ENCODE assay signal across 8 cellular contexts in genomic region chr5:76717222-76718083, GRCh38. TPM values are rescaled to one million over a fixed set of nuclear protein-coding genes. Genes with fewer than 3 reads are reported as not detected.
DNase-seq lines count a peak whose midpoint lies in the region; ATAC-seq lines count a peak whose summit lies in the region.

No MANE protein-coding gene starts in this region.

- DNase-seq in T-helper 2 cell treated with Interferon-gamma antibody and Interleukin-4, amounts not matched to agents 5 μg/mL and 100 μg/mL, for 36 hours (ENCODE audit: low spot score) = no peak
- DNase-seq in T-helper 2 cell (no peak), immature natural killer cell (no peak), NCI-H2081 (lab: John Stamatoyannopoulos, UW) (no peak), cortex of kidney (lab: John Stamatoyannopoulos, UW) (no peak)
- DNase-seq in activated T-helper 2 cell treated with anti-CD3 and anti-CD28 coated beads, Interferon-gamma antibody, Interleukin-2, Interleukin-4, amounts not matched to agents 10 μg/mL and 5 μg/mL and 100 μg/mL, durations not matched to agents 14 hours and 24 hours and 36 hours (ENCODE audit: low spot score) = no peak
- DNase-seq in stimulated activated naive CD8-positive, alpha-beta T cell treated with anti-CD3 and anti-CD28 coated beads, Interleukin-15, amount 100 ng/mL, for 72 hours = no peak
- no peak for DNase-seq in activated effector memory CD4-positive, alpha-beta T cell treated with anti-CD3 and anti-CD28 coated beads, Interleukin-2, amount 50 U/mL, for 16 hours

- peaks cover 19% of the 10 kb centered on the region for H3K4me1 Mint-ChIP-seq in T-helper 2 cell treated with Interferon-gamma antibody and Interleukin-4, amounts not matched to agents 5 μg/mL and 100 μg/mL, for 36 hours (ENCODE audit: low read depth)
- peaks cover 30% of the 10 kb centered on the region for H3K4me1 Mint-ChIP-seq in activated T-helper 2 cell treated with anti-CD3 and anti-CD28 coated beads, Interferon-gamma antibody, Interleukin-2, Interleukin-4, amounts not matched to agents 10 μg/mL and 5 μg/mL and 100 μg/mL, durations not matched to agents 14 hours and 24 hours and 36 hours (ENCODE audit: low read depth)
- H3K4me1 Mint-ChIP-seq in immature natural killer cell = peaks cover 66 to 75% of the 10 kb centered on the region in 2 donors
- peaks cover 42% of the 10 kb centered on the region for H3K4me1 Mint-ChIP-seq in stimulated activated naive CD8-positive, alpha-beta T cell treated with anti-CD3 and anti-CD28 coated beads, Interleukin-15, amount 100 ng/mL, for 72 hours

- ATAC-seq in stimulated activated naive CD8-positive, alpha-beta T cell treated with anti-CD3 and anti-CD28 coated beads, Interleukin-15, amount 100 ng/mL, for 72 hours = no peak

- H3K9me3 Mint-ChIP-seq in T-helper 2 cell treated with Interferon-gamma antibody and Interleukin-4, amounts not matched to agents 5 μg/mL and 100 μg/mL, for 36 hours = no peaks in the 10 kb centered on the region
- H3K9me3 Mint-ChIP-seq in activated T-helper 2 cell treated with anti-CD3 and anti-CD28 coated beads, Interferon-gamma antibody, Interleukin-2, Interleukin-4, amounts not matched to agents 10 μg/mL and 5 μg/mL and 100 μg/mL, durations not matched to agents 14 hours and 24 hours and 36 hours = no peaks in the 10 kb centered on the region
- no peaks in the 10 kb centered on the region for H3K9me3 Mint-ChIP-seq in immature natural killer cell
- no peaks in the 10 kb centered on the region for H3K9me3 Mint-ChIP-seq in stimulated activated naive CD8-positive, alpha-beta T cell treated with anti-CD3 and anti-CD28 coated beads, Interleukin-15, amount 100 ng/mL, for 72 hours

- intact Hi-C loops in activated T-helper 2 cell treated with anti-CD3 and anti-CD28 coated beads, Interferon-gamma antibody, Interleukin-2, Interleukin-4, amounts not matched to agents 10 μg/mL and 5 μg/mL and 100 μg/mL, durations not matched to agents 14 hours and 24 hours and 36 hours (cut with micrococcal nuclease) = loop anchor here (5.0 kb wide), 1 partner anchor 115 kb away; no protein-coding TSS in a partner anchor

- peaks cover 28% of the 10 kb centered on the region for H3K27me3 Mint-ChIP-seq in T-helper 2 cell treated with Interferon-gamma antibody and Interleukin-4, amounts not matched to agents 5 μg/mL and 100 μg/mL, for 36 hours (ENCODE audit: low read depth)
- peaks cover 25% of the 10 kb centered on the region for H3K27me3 Mint-ChIP-seq in activated T-helper 2 cell treated with anti-CD3 and anti-CD28 coated beads, Interferon-gamma antibody, Interleukin-2, Interleukin-4, amounts not matched to agents 10 μg/mL and 5 μg/mL and 100 μg/mL, durations not matched to agents 14 hours and 24 hours and 36 hours (ENCODE audit: low read depth)
- H3K27me3 Mint-ChIP-seq in immature natural killer cell (ENCODE audit: low read depth in 3 of 3) = peaks cover 2 to 12% (median 7%) of the 10 kb centered on the region in 3 donors
- peaks cover 61% of the 10 kb centered on the region for H3K27me3 Mint-ChIP-seq in stimulated activated naive CD8-positive, alpha-beta T cell treated with anti-CD3 and anti-CD28 coated beads, Interleukin-15, amount 100 ng/mL, for 72 hours

- H3K36me3 Mint-ChIP-seq in T-helper 2 cell treated with Interferon-gamma antibody and Interleukin-4, amounts not matched to agents 5 μg/mL and 100 μg/mL, for 36 hours (ENCODE audit: low read depth) = peaks cover 2% of the 10 kb centered on the region
- peaks cover 3% of the 10 kb centered on the region for H3K36me3 Mint-ChIP-seq in activated T-helper 2 cell treated with anti-CD3 and anti-CD28 coated beads, Interferon-gamma antibody, Interleukin-2, Interleukin-4, amounts not matched to agents 10 μg/mL and 5 μg/mL and 100 μg/mL, durations not matched to agents 14 hours and 24 hours and 36 hours (ENCODE audit: low read depth)
- H3K36me3 Mint-ChIP-seq in immature natural killer cell = no peaks in the 10 kb centered on the region

- no peak overlapping the region for H3K27ac Mint-ChIP-seq in T-helper 2 cell treated with Interferon-gamma antibody and Interleukin-4, amounts not matched to agents 5 μg/mL and 100 μg/mL, for 36 hours
- no peak overlapping the region for H3K27ac Mint-ChIP-seq in activated T-helper 2 cell treated with anti-CD3 and anti-CD28 coated beads, Interferon-gamma antibody, Interleukin-2, Interleukin-4, amounts not matched to agents 10 μg/mL and 5 μg/mL and 100 μg/mL, durations not matched to agents 14 hours and 24 hours and 36 hours
- H3K27ac Mint-ChIP-seq in immature natural killer cell = peak overlapping the region; percentile 84 to 94 (median 87)
- no peak overlapping the region for H3K27ac Mint-ChIP-seq in stimulated activated naive CD8-positive, alpha-beta T cell treated with anti-CD3 and anti-CD28 coated beads, Interleukin-15, amount 100 ng/mL, for 72 hours

- peak overlapping the region; percentile 82 for H3K4me3 Mint-ChIP-seq in T-helper 2 cell treated with Interferon-gamma antibody and Interleukin-4, amounts not matched to agents 5 μg/mL and 100 μg/mL, for 36 hours
- peak overlapping the region; percentile 82 for H3K4me3 Mint-ChIP-seq in activated T-helper 2 cell treated with anti-CD3 and anti-CD28 coated beads, Interferon-gamma antibody, Interleukin-2, Interleukin-4, amounts not matched to agents 10 μg/mL and 5 μg/mL and 100 μg/mL, durations not matched to agents 14 hours and 24 hours and 36 hours (ENCODE audit: low read depth)
- peak overlapping the region; percentile 85 to 95 (median 94) for H3K4me3 Mint-ChIP-seq in immature natural killer cell
- peak overlapping the region; percentile 82 to 94 for H3K4me3 Mint-ChIP-seq in stimulated activated naive CD8-positive, alpha-beta T cell treated with anti-CD3 and anti-CD28 coated beads, Interleukin-15, amount 100 ng/mL, for 72 hours

RNA-seq across cellular contexts. Expression of gene F2R, which starts 1.5 kb away (rescaled TPM):
- 2.8 and 3.3 TPM in 2 replicates for total RNA-seq in activated T-helper 2 cell treated with anti-CD3 and anti-CD28 coated beads, Interferon-gamma antibody, Interleukin-2, Interleukin-4, amounts not matched to agents 10 μg/mL and 5 μg/mL and 100 μg/mL, durations not matched to agents 14 hours and 24 hours and 36 hours
- polyA plus RNA-seq in immature natural killer cell = 100 to 1,000 TPM in 2 of 3 donors, 10 to 100 TPM in 1; 92.6 to 115 (median 106) TPM

Comparison
In these comparisons a context has a peak if more than half of its experiments do, and no peak if none do; other contexts are left out.
1. H3K27ac Mint-ChIP-seq: peak in immature natural killer cell (6 of 6); none in T-helper 2 cell treated with Interferon-gamma antibody and Interleukin-4, amounts not matched to agents 5 μg/mL and 100 μg/mL, for 36 hours (single experiment), activated T-helper 2 cell treated with anti-CD3 and anti-CD28 coated beads, Interferon-gamma antibody, Interleukin-2, Interleukin-4, amounts not matched to agents 10 μg/mL and 5 μg/mL and 100 μg/mL, durations not matched to agents 14 hours and 24 hours and 36 hours (single experiment) and stimulated activated naive CD8-positive, alpha-beta T cell treated with anti-CD3 and anti-CD28 coated beads, Interleukin-15, amount 100 ng/mL, for 72 hours (0 of 2).
2. Peak in every context shown above with its lines, with median percentiles within 50 percentile points of each other: H3K4me3 Mint-ChIP-seq.